In genomic region chr5:53350991-53351770, GRCh38 we compare ENCODE assay signal across 21 cellular contexts.
DNase-seq lines count a peak whose midpoint lies in the region; ATAC-seq, FAIRE-seq and TF ChIP-seq lines count a peak whose summit lies in the region.
"Had no signal": no experiment of that assay in that cellular context is flagged by ENCODE, and none has a peak within 500 bp of the region (broad histone marks: within the 10 kb centered on the region; RNA-seq: fewer than 3 reads in every experiment).

No MANE protein-coding gene starts in this region.

- no peaks in the 10 kb centered on the region for H3K36me3 ChIP-seq in HepG2 (replicated peaks in 1 of 2; ENCODE audit: control insufficient read depth in 1 of 2, insufficient read depth in 2 of 2, low read length in 2 of 2)
- no peaks in the 10 kb centered on the region for H3K36me3 ChIP-seq in right lobe of liver
- H3K36me3 ChIP-seq: BLaER1 treated with 17β-estradiol and CSF1 and Interleukin-3, amounts not matched to agents 10 nM and 100 nM had no signal

- POLR2A ChIA-PET in HepG2 (lab: Yijun Ruan, JAX) = no interaction called here

- peaks cover 10% of the 10 kb centered on the region; the same call in 1 of the 2 replicates for H3K4me1 ChIP-seq in HepG2 (ENCODE audit: insufficient read depth, low read length)
- H3K4me1 ChIP-seq in right lobe of liver = no peaks in the 10 kb centered on the region
- peaks cover 25% of the 10 kb centered on the region for H3K4me1 ChIP-seq in foreskin keratinocyte
- H3K4me1 ChIP-seq: BLaER1 treated with 17β-estradiol and CSF1 and Interleukin-3, amounts not matched to agents 10 nM and 100 nM had no signal

- TF ChIP-seq POLR2A in HepG2 (IDR thresholded peaks at IDR 0.05; ENCODE audit: insufficient read depth in 1 of 2, low read depth in 2 of 2, low read length in 2 of 2) = no peak
- no peak for TF ChIP-seq POLR2A in right lobe of liver (IDR thresholded peaks at IDR 0.05)

- H3K4me2 ChIP-seq in HepG2 (ENCODE audit: low read depth, low read length) = no peak overlapping the region
- H3K4me2 ChIP-seq: BLaER1 treated with 17β-estradiol and CSF1 and Interleukin-3, amounts not matched to agents 10 nM and 100 nM; hepatocyte had no signal

- H3K79me2 ChIP-seq in HepG2 (ENCODE audit: insufficient read depth, low read length) = no peaks in the 10 kb centered on the region
- H3K79me2 ChIP-seq: hepatocyte had no signal

- no peaks in the 10 kb centered on the region for H4K20me1 ChIP-seq in HepG2 (ENCODE audit: insufficient read depth, low read length)
- H4K20me1 ChIP-seq: BLaER1 treated with 17β-estradiol and CSF1 and Interleukin-3, amounts not matched to agents 10 nM and 100 nM had no signal

- TF ChIP-seq EP300 in HepG2 (IDR thresholded peaks at IDR 0.05; ENCODE audit: low read depth in 2 of 2, low read length in 2 of 2) = no peak
- TF ChIP-seq EP300 in HepG2 (CRISPR knock-in tag; IDR thresholded peaks at IDR 0.05; ENCODE audit: borderline replicate concordance) = no peak

- DNase-seq in HepG2 (ENCODE audit: low spot score) (no peak), right lobe of liver (no peak), SK-MEL-5 (ENCODE audit: low read depth, low spot score) (peak; percentile 5), foreskin keratinocyte (no peak), ecto neural progenitor cell (ENCODE audit: low spot score) (no peak)
- DNase-seq in activated T-cell treated with anti-CD3 and anti-CD28 coated beads, Interleukin-2, amount 50 U/mL, for 48 hours = no peak
- DNase-seq in activated naive CD4-positive, alpha-beta T cell treated with Interleukin-2 at 50 U/mL for 16 hours = no peak
- DNase-seq: activated CD4-positive, alpha-beta T cell treated with anti-CD3 and anti-CD28 coated beads for 48 hours; activated naive CD8-positive, alpha-beta T cell treated with anti-CD3 and anti-CD28 coated beads, Interleukin-2, amount 10 ng/mL, durations not matched to agents 7 days and 5 days; endodermal cell; GM23248; NCI-H1092; NCI-H2171 treated with DMSO at 0.1 percent for 48 hours had no signal

- H3K9ac ChIP-seq in HepG2 (ENCODE audit: insufficient read depth, low read depth, low read length) = no peak overlapping the region
- H3K9ac ChIP-seq: BLaER1 treated with 17β-estradiol and CSF1 and Interleukin-3, amounts not matched to agents 10 nM and 100 nM; GM23248 had no signal

- CTCF ChIA-PET in HepG2 (lab: Yijun Ruan, JAX; ENCODE audit: low intra/inter-chr PET ratio, low total read pairs) = no interaction called here

- intact Hi-C loops in HepG2 (cut with micrococcal nuclease; ENCODE audit: unreplicated experiment) = no loop called here
- intact Hi-C loops in right lobe of liver (cut with DNase I) = no loop called here

- H3K27me3 ChIP-seq in HepG2 (ENCODE audit: control insufficient read depth in 1 of 2, insufficient read depth in 2 of 2, low read length in 2 of 2) = no peaks in the 10 kb centered on the region
- H3K27me3 ChIP-seq in right lobe of liver = no peaks in the 10 kb centered on the region
- no peaks in the 10 kb centered on the region for H3K27me3 ChIP-seq in foreskin keratinocyte
- H3K27me3 ChIP-seq: BLaER1 treated with 17β-estradiol and CSF1 and Interleukin-3, amounts not matched to agents 10 nM and 100 nM; hepatocyte had no signal

- ATAC-seq in HepG2 (peak; percentile 43; the same call in 1 of the 3 replicates), right lobe of liver (no peak), foreskin keratinocyte (no peak), HG03095 (IDR thresholded peaks at IDR 0.05; ENCODE audit: unreplicated experiment) (no peak)
- ATAC-seq: GM12878, Right ventricle myocardium inferior had no signal

- TF ChIP-seq RAD21 in HepG2 (CRISPR knock-in tag; IDR thresholded peaks at IDR 0.05) = no peak

- in situ Hi-C loops in HepG2 (cut with HindIII; ENCODE audit: extremely low pct_ligation_motif_present, low pct_unique_long_range_greater_than_20kb) (no loop called here), SK-MEL-5 (cut with HindIII; ENCODE audit: low pct_unique_long_range_greater_than_20kb, low sequenced_read_pairs) (no loop called here)

- H3K4me3 ChIP-seq in HepG2 (replicated peaks in 1 of 3; ENCODE audit: insufficient read depth in 1 of 3, low read depth in 2 of 3, low read length in 3 of 3) (no peak overlapping the region), right lobe of liver (no peak overlapping the region)
- H3K4me3 ChIP-seq: BLaER1 treated with 17β-estradiol and CSF1 and Interleukin-3, amounts not matched to agents 10 nM and 100 nM; GM12878; GM23248; hepatocyte had no signal

- H3K9me3 ChIP-seq in HepG2 (ENCODE audit: low read length) (no peaks in the 10 kb centered on the region), right lobe of liver (no peaks in the 10 kb centered on the region)

- TF ChIP-seq CTCF in HepG2 (CRISPR knock-in tag; IDR thresholded peaks at IDR 0.05) = peak; percentile 31
- TF ChIP-seq CTCF in right lobe of liver (IDR thresholded peaks at IDR 0.05) = no peak
- peak; percentile 47 for TF ChIP-seq CTCF in foreskin keratinocyte (conservative IDR thresholded peaks at IDR 0.05)

- 32% methylated on average over 4 of the region's 4 CpGs for WGBS in HepG2 (ENCODE audit: low lambda C conversion rate)
- 67% methylated on average over 3 of the region's 4 CpGs for WGBS in right lobe of liver (ENCODE audit: insufficient coverage, low coverage, low lambda C conversion rate, missing lambda C conversion rate)

- H3K27ac ChIP-seq in HepG2 (ENCODE audit: extremely low read length, insufficient read depth, low read length) (no peak overlapping the region), right lobe of liver (no peak overlapping the region), foreskin keratinocyte (peak overlapping the region; percentile 61)
- H3K27ac ChIP-seq: BLaER1 treated with 17β-estradiol and CSF1 and Interleukin-3, amounts not matched to agents 10 nM and 100 nM; GM23248; hepatocyte had no signal

- no peak overlapping the region for H2AFZ ChIP-seq in HepG2 (ENCODE audit: low read length)
- H2AFZ ChIP-seq: hepatocyte had no signal

- no peak for FAIRE-seq in HepG2 (lab: Jason Lieb, UNC)
- FAIRE-seq: A204.1, D721Med, GM12878, TTC549 had no signal

- no TSS peak for BruUV-seq in HepG2 (replicated peaks; lab: Mats Ljungman, UMichigan)

TF ChIP-seq in HepG2, 621 proteins besides CTCF, POLR2A, EP300 and RAD21:
- TF ChIP-seq TBX2 (CRISPR knock-in tag; IDR thresholded peaks at IDR 0.05; ENCODE audit: borderline replicate concordance) = no peak
- no peak for TF ChIP-seq GABPA (IDR thresholded peaks at IDR 0.05; ENCODE audit: low read depth, low read length)
- TF ChIP-seq GABPA (CRISPR knock-in tag; IDR thresholded peaks at IDR 0.05; ENCODE audit: low read depth) = peak; percentile 38; the same call in 1 of the 2 replicates
TF ChIP-seq in HepG2: peak in this region for 1.

Comparison
In these comparisons a context has a peak if more than half of its experiments do, and no peak if none do; other contexts are left out.
1. CTCF ChIP-seq: peak in HepG2 (single experiment) and foreskin keratinocyte (single experiment); none in right lobe of liver (0 of 4).